ENCODE assay signal across 14 cellular contexts in genomic region chr15:89320200-89320599, GRCh38.
"Had no signal": no experiment of that assay in that cellular context is flagged by ENCODE, and none has a peak within 500 bp of the region (broad histone marks: within the 10 kb centered on the region; RNA-seq: fewer than 3 reads in every experiment).

No MANE protein-coding gene starts in this region.

- H3K4me3 ChIP-seq: hepatocyte, right atrium auricular region had no signal

- H3K4me1 ChIP-seq: right atrium auricular region had no signal

- H3K4me3 Mint-ChIP-seq: brain; endodermal cell; T-helper 2 cell treated with Interferon-gamma antibody and Interleukin-4, amounts not matched to agents 5 μg/mL and 100 μg/mL, for 36 hours had no signal

- DNase-seq: activated CD4-positive, CD25-positive, alpha-beta regulatory T cell treated with anti-CD3 and anti-CD28 coated beads, Interleukin-2, amount 50 U/mL, for 72 hours; activated effector memory CD4-positive, alpha-beta T cell treated with Interleukin-2 at 50 U/mL for 16 hours; amygdala; dermis blood vessel endothelial cell; endodermal cell; posterior cingulate gyrus; small intestine; trophoblast cell had no signal

- H3K27ac ChIP-seq: hepatocyte, neutrophil, right atrium auricular region had no signal

- ATAC-seq: SK-N-SH treated with all-trans-retinoic acid at 6 μM for 48 hours had no signal

- H3K4me1 Mint-ChIP-seq: brain, endodermal cell had no signal

- H3K27ac Mint-ChIP-seq: endodermal cell had no signal

- H3K9me3 ChIP-seq: neutrophil, right atrium auricular region had no signal

- H3K27me3 ChIP-seq: hepatocyte, neutrophil, right atrium auricular region had no signal

- H3K9me3 Mint-ChIP-seq: brain; endodermal cell; T-helper 2 cell treated with Interferon-gamma antibody and Interleukin-4, amounts not matched to agents 5 μg/mL and 100 μg/mL, for 36 hours had no signal
